In the genomic region with DNA sequence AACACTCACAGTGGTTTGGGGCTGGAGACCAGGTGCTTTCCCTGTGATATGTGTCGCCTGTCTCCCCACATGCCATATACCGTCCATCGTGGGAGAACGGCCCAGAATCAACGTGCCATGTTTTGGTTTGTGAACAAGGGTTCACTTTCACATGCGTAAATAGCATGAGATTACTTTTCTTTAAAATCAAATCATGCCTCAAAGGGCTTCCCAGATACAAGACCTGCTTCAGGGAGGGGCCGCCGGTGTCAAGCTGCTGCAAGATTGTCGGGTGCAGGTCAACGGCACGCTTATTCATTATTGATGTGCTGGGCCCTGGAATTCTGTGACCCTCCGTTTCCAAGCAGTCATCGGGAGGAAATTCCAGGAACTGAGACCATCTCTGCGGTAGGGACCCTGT, we compare ENCODE assay signal across 23 cellular contexts.
"Had no signal": no experiment of that assay in that cellular context is flagged by ENCODE, and none has a peak within 500 bp of the region (broad histone marks: within the 10 kb centered on the region; RNA-seq: fewer than 3 reads in every experiment).

No MANE protein-coding gene starts in this region.

- ATAC-seq: effector memory CD8-positive, alpha-beta T cell; esophagus mucosa; foreskin keratinocyte; gastrocnemius medialis; gastroesophageal sphincter; heart left ventricle; heart right ventricle had no signal

- H3K27ac ChIP-seq: colonic mucosa, coronary artery, dorsolateral prefrontal cortex, epithelial cell of prostate, esophagus muscularis mucosa, esophagus squamous epithelium, foreskin keratinocyte, gastrocnemius medialis, gastroesophageal sphincter, heart left ventricle, heart right ventricle had no signal

- DNase-seq: colonic mucosa; cortex of kidney; dermis blood vessel endothelial cell; dorsolateral prefrontal cortex; effector CD4-positive, alpha-beta T cell; effector CD8-positive, alpha-beta T cell; effector memory CD4-positive, alpha-beta T cell; effector memory CD8-positive, alpha-beta T cell; endodermal cell; erythroblast; esophagus squamous epithelium; foreskin fibroblast; foreskin keratinocyte; foreskin melanocyte; gastrocnemius medialis; glutamatergic neuron; heart right ventricle had no signal

- H3K36me3 ChIP-seq: colonic mucosa, esophagus muscularis mucosa, esophagus squamous epithelium, gastrocnemius medialis, gastroesophageal sphincter, heart right ventricle had no signal

- H3K4me1 ChIP-seq: colonic mucosa, esophagus muscularis mucosa, esophagus squamous epithelium, foreskin keratinocyte, gastrocnemius medialis, gastroesophageal sphincter, heart left ventricle, heart right ventricle had no signal

- H3K9me3 ChIP-seq: colonic mucosa, esophagus muscularis mucosa, esophagus squamous epithelium, gastrocnemius medialis, gastroesophageal sphincter, heart left ventricle, heart right ventricle had no signal

- H3K27me3 ChIP-seq: colonic mucosa, esophagus squamous epithelium, foreskin keratinocyte, gastrocnemius medialis had no signal

- H3K4me3 ChIP-seq: colonic mucosa, coronary artery, dorsolateral prefrontal cortex, esophagus muscularis mucosa, esophagus squamous epithelium, gastrocnemius medialis, gastroesophageal sphincter, heart left ventricle, heart right ventricle had no signal
